Comparison of ENCODE assay signal across 8 cellular contexts in the genomic region with DNA sequence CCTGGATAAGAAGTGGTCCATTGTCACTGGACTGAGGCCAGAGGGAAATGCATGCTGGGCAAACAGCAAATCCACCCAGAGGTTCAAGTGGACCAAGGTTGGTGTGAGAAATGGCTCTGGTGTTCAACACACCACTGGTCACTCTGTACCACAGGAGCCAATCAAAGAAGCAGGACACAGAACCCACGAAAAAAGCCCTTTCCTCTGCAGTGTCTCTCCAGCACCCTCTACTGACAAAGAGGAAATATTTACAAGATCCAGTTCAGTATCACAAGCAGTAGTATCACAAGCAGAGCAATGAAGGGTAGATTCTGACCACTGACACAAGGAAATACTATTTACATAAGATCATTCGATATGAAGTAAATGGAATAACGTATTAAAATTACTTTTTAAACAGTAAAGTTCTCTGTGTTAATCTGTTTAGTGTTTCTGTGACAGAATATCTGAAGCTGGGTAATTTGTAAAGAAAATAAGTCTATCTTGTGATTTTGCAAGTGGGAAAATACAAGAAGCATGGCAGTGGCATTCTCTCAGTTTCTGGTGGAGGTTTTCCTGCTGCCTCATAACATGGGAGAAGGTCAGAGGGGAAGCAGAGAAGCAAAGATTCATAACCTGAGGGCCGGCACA.
DNase-seq lines count a peak whose midpoint lies in the region; ATAC-seq, FAIRE-seq and TF ChIP-seq lines count a peak whose summit lies in the region.

No MANE protein-coding gene starts in this region.

- H3K27ac ChIP-seq in A673 (ENCODE audit: low read depth, low read length, poor library complexity, severe bottlenecking) = no peak overlapping the region
- H3K27ac ChIP-seq in GM12878 (ENCODE audit: control insufficient read depth, insufficient read depth) = 0 out of 2 replicates have a peak overlapping the region, but pooled peaks have one; percentile 47

- CTCF ChIA-PET in A673 (lab: Charles Lee) (no interaction called here), GM12878 (lab: Yijun Ruan, JAX) (interaction anchor here (0.7 to 4.0 kb wide), 4 partner anchors 127 to 323 kb away, joined by 3 to 51 read pairs (median 10); no protein-coding TSS in a partner anchor)
- CTCF ChIA-PET in activated naive CD4-positive, alpha-beta T cell treated with anti-CD3 and anti-CD28 coated beads for 36 hours (lab: Charles Lee) = interaction anchor here (1.4 kb wide), 1 partner anchor 196 kb away, joined by 4 read pairs; no protein-coding TSS in a partner anchor

- peak overlapping the region; percentile 16; the same call in 1 of the 2 replicates for H2AFZ ChIP-seq in GM12878 (ENCODE audit: control insufficient read depth, low read depth, low read length)

- H3K9me3 ChIP-seq in A673 (ENCODE audit: low read depth, low read length, poor library complexity, severe bottlenecking) (no peaks in the 10 kb centered on the region), GM12878 (replicated peaks; ENCODE audit: control insufficient read depth, insufficient read depth, low read length) (no peaks in the 10 kb centered on the region)

- intact Hi-C loops in A673 (cut with micrococcal nuclease; ENCODE audit: unreplicated experiment) = loop anchor here (2.0 to 5.0 kb wide), 2 partner anchors 196 to 479 kb away; no protein-coding TSS in a partner anchor
- intact Hi-C loops in GM12878 (cut with micrococcal nuclease; ENCODE audit: unreplicated experiment) = loop anchor here (1.0 to 5.0 kb wide), 6 partner anchors 181 to 696 kb away; no protein-coding TSS in a partner anchor
- intact Hi-C loops in activated naive CD4-positive, alpha-beta T cell treated with anti-CD3 and anti-CD28 coated beads for 36 hours (cut with micrococcal nuclease) = loop anchor here (1.0 to 10.0 kb wide), 3 partner anchors 194 to 479 kb away; no protein-coding TSS in a partner anchor

- in situ Hi-C loops in GM12878 (cut with MboI) = loop anchor here (5.0 to 10.0 kb wide), 2 partner anchors 196 to 321 kb away; no protein-coding TSS in a partner anchor

- peak; percentile 92 for TF ChIP-seq RAD21 in GM12878 (IDR thresholded peaks at IDR 0.05; ENCODE audit: insufficient read depth, low read depth, low read length)

- H3K4me1 Mint-ChIP-seq in neural crest cell = peaks cover 11% of the 10 kb centered on the region
- no peaks in the 10 kb centered on the region for H3K4me1 Mint-ChIP-seq in activated naive CD4-positive, alpha-beta T cell treated with anti-CD3 and anti-CD28 coated beads for 36 hours (ENCODE audit: low read depth)

- H3K27me3 Mint-ChIP-seq in neural crest cell (ENCODE audit: low read depth) = peaks cover 2% of the 10 kb centered on the region
- no peaks in the 10 kb centered on the region for H3K27me3 Mint-ChIP-seq in activated naive CD4-positive, alpha-beta T cell treated with anti-CD3 and anti-CD28 coated beads for 36 hours (ENCODE audit: low read depth)

- no peaks in the 10 kb centered on the region for H3K4me1 ChIP-seq in A673 (ENCODE audit: insufficient read depth, low read length, poor library complexity, severe bottlenecking)
- H3K4me1 ChIP-seq in GM12878 (ENCODE audit: control insufficient read depth, insufficient read depth, low read length) = peaks cover 46% of the 10 kb centered on the region

- 17% methylated on average over 4 of the region's 4 CpGs for WGBS in GM12878 (ENCODE audit: insufficient coverage, insufficient replicate concordance, low lambda C conversion rate, missing lambda C conversion rate)

- RAD21 ChIA-PET in GM12878 (lab: Charles Lee; ENCODE audit: unreplicated experiment) = interaction anchor here (0.8 kb wide), 1 partner anchor 194 kb away, joined by 3 read pairs; no protein-coding TSS in a partner anchor

- H3K27me3 ChIP-seq in A673 (replicated peaks; ENCODE audit: insufficient read depth, low read depth, low read length, poor library complexity) (no peaks in the 10 kb centered on the region), GM12878 (replicated peaks in 1 of 2; ENCODE audit: control insufficient read depth in 2 of 2, insufficient read depth in 2 of 2, low read length in 1 of 2) (no peaks in the 10 kb centered on the region)

- H3K4me3 Mint-ChIP-seq in neural crest cell = no peak overlapping the region
- no peak overlapping the region for H3K4me3 Mint-ChIP-seq in activated naive CD4-positive, alpha-beta T cell treated with anti-CD3 and anti-CD28 coated beads for 36 hours

- H3K79me2 ChIP-seq in GM12878 (ENCODE audit: control insufficient read depth, insufficient read depth, low read length) = no peaks in the 10 kb centered on the region

- SMC1A ChIA-PET in GM12878 (lab: Charles Lee; ENCODE audit: uncharacterized antibody, unreplicated experiment) = interaction anchor here (1.3 to 2.4 kb wide), 2 partner anchors 10 to 194 kb away, joined by 3 to 17 read pairs; no protein-coding TSS in a partner anchor

- no peak for TF ChIP-seq POLR2A in GM12878 (IDR thresholded peaks at IDR 0.05; ENCODE audit: low read depth, low read length)

- no TSS peak for BruUV-seq in A673 (replicated peaks; lab: Mats Ljungman, UMichigan)
- BruUV-seq in GM12878 (replicated peaks; lab: Mats Ljungman, UMichigan) = no TSS peak

- TF ChIP-seq CTCF in A673 (conservative IDR thresholded peaks at IDR 0.05; ENCODE audit: low read depth, low read length) (peak; percentile 53), GM12878 (IDR thresholded peaks at IDR 0.05 in 2 of 3, conservative IDR thresholded peaks at IDR 0.05 in 1 of 3; ENCODE audit: control insufficient read depth in 2 of 3, extremely low read depth in 1 of 3, insufficient read depth in 1 of 3, low read depth in 3 of 3, low read length in 3 of 3) (peak; percentile 79 to 83 (median 81)), neural crest cell (conservative IDR thresholded peaks at IDR 0.05) (peak; percentile 71), foreskin fibroblast (IDR thresholded peaks at IDR 0.05; ENCODE audit: low read depth, low read length) (no peak)

- no peaks in the 10 kb centered on the region for H3K36me3 Mint-ChIP-seq in neural crest cell (ENCODE audit: low read depth)
- no peaks in the 10 kb centered on the region for H3K36me3 Mint-ChIP-seq in activated naive CD4-positive, alpha-beta T cell treated with anti-CD3 and anti-CD28 coated beads for 36 hours (ENCODE audit: low read depth)

- no peak overlapping the region for H3K4me2 ChIP-seq in GM12878 (ENCODE audit: control insufficient read depth, insufficient read depth)

- no peak for TF ChIP-seq EP300 in GM12878 (IDR thresholded peaks at IDR 0.05; ENCODE audit: borderline replicate concordance in 1 of 2, control insufficient read depth in 1 of 2, low read depth in 2 of 2, low read length in 2 of 2)

- FAIRE-seq in GM12878 (lab: Jason Lieb, UNC) = peak; percentile 56

- H3K36me3 ChIP-seq in A673 (ENCODE audit: insufficient read depth, low read length, poor library complexity, severe bottlenecking) = no peaks in the 10 kb centered on the region
- H3K36me3 ChIP-seq in GM12878 (ENCODE audit: control insufficient read depth in 2 of 2, insufficient read depth in 2 of 2, low read length in 1 of 2) = no peaks in the 10 kb centered on the region

- H3K9ac ChIP-seq in GM12878 (ENCODE audit: control insufficient read depth, insufficient read depth, low read length) = no peak overlapping the region

- H3K4me3 ChIP-seq in A673 (ENCODE audit: low read depth, low read length, poor library complexity, severe bottlenecking) (no peak overlapping the region), GM12878 (no peak overlapping the region), foreskin fibroblast (ENCODE audit: low read depth in 1 of 2, low read length in 2 of 2) (no peak overlapping the region)

- no peaks in the 10 kb centered on the region for H4K20me1 ChIP-seq in GM12878 (ENCODE audit: control insufficient read depth, insufficient read depth)

- H3K27ac Mint-ChIP-seq in neural crest cell (ENCODE audit: unreplicated experiment) = no peak overlapping the region
- H3K27ac Mint-ChIP-seq in activated naive CD4-positive, alpha-beta T cell treated with anti-CD3 and anti-CD28 coated beads for 36 hours = no peak overlapping the region

- DNase-seq in A673 (ENCODE audit: low spot score) (peak; percentile 13), MV-4-11 (lab: John Stamatoyannopoulos, UW) (peak; percentile 28), GM12878 (ENCODE audit: low read depth, low spot score) (peak; percentile 25), neural crest cell (ENCODE audit: low read depth, low spot score) (no peak), foreskin fibroblast (no peak)
- DNase-seq in activated naive CD4-positive, alpha-beta T cell treated with anti-CD3 and anti-CD28 coated beads for 36 hours = no peak

- ATAC-seq in GM18499 (IDR thresholded peaks at IDR 0.05; ENCODE audit: insufficient read depth, unreplicated experiment) = peak; percentile 33
- peak; percentile 53 for ATAC-seq in HG02759 (IDR thresholded peaks at IDR 0.05; ENCODE audit: unreplicated experiment)
- peak; percentile 76 for ATAC-seq in GM12878

- POLR2A ChIA-PET in A673 (lab: Charles Lee; ENCODE audit: low non-redundant PET) (no interaction called here), GM12878 (lab: Charles Lee) (no interaction called here)

- H3K9me3 Mint-ChIP-seq in neural crest cell = peaks cover 3% of the 10 kb centered on the region
- no peaks in the 10 kb centered on the region for H3K9me3 Mint-ChIP-seq in activated naive CD4-positive, alpha-beta T cell treated with anti-CD3 and anti-CD28 coated beads for 36 hours

TF ChIP-seq in GM12878, 131 proteins besides CTCF, POLR2A, EP300 and RAD21 (continues in another document):
- TF ChIP-seq EZH2 (IDR thresholded peaks at IDR 0.05; ENCODE audit: borderline replicate concordance, control insufficient read depth, low read depth, low read length) (no peak), FOXM1 (IDR thresholded peaks at IDR 0.05; ENCODE audit: low read depth, low read length) (peak; percentile 62; the same call in 1 of the 2 replicates), ZNF217 (IDR thresholded peaks at IDR 0.05) (no peak), ZBED1 (IDR thresholded peaks at IDR 0.05; ENCODE audit: borderline replicate concordance) (no peak), IKZF1 (conservative IDR thresholded peaks at IDR 0.05) (no peak), NR2C2 (IDR thresholded peaks at IDR 0.05; ENCODE audit: borderline replicate concordance, control insufficient read depth, insufficient read length, low read depth) (no peak)
- TF ChIP-seq, protein P1, sequence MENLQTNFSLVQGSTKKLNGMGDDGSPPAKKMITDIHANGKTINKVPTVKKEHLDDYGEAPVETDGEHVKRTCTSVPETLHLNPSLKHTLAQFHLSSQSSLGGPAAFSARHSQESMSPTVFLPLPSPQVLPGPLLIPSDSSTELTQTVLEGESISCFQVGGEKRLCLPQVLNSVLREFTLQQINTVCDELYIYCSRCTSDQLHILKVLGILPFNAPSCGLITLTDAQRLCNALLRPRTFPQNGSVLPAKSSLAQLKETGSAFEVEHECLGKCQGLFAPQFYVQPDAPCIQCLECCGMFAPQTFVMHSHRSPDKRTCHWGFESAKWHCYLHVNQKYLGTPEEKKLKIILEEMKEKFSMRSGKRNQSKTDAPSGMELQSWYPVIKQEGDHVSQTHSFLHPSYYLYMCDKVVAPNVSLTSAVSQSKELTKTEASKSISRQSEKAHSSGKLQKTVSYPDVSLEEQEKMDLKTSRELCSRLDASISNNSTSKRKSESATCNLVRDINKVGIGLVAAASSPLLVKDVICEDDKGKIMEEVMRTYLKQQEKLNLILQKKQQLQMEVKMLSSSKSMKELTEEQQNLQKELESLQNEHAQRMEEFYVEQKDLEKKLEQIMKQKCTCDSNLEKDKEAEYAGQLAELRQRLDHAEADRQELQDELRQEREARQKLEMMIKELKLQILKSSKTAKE (IDR thresholded peaks at IDR 0.05; ENCODE audit: low read depth, poor library complexity, severe bottlenecking) = no peak

Comparison
In these comparisons a context has a peak if more than half of its experiments do, and no peak if none do; other contexts are left out.
1. DNase-seq: peak in A673 (single experiment), MV-4-11 (single experiment) and GM12878 (single experiment); none in neural crest cell (single experiment), foreskin fibroblast (0 of 2) and activated naive CD4-positive, alpha-beta T cell treated with anti-CD3 and anti-CD28 coated beads for 36 hours (single experiment).
2. Peak in every context shown above with its lines, with median percentiles within 50 percentile points of each other: ATAC-seq.